Comparison of ENCODE assay signal across 23 cellular contexts in the genomic region with DNA sequence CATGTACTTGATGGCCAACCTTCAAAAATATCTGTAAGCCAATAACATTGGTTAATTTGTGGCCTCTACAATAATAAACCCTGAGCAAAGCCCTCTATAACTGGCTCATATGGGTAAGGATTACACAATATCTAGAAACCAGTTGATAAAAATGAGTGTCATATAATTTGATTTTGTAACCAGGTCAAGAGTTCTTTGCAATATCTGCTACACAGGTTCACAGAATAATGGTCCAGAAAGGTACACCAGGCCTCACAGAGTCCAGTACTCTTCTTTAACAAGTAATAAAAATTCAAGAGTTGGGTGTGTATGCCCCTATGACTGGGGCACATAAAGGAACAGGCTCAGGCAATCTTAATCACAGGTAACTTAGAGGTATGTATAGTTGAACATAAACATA.
DNase-seq lines count a peak whose midpoint lies in the region; ATAC-seq, FAIRE-seq and TF ChIP-seq lines count a peak whose summit lies in the region.
"Had no signal": no experiment of that assay in that cellular context is flagged by ENCODE, and none has a peak within 500 bp of the region (broad histone marks: within the 10 kb centered on the region; RNA-seq: fewer than 3 reads in every experiment).

No MANE protein-coding gene starts in this region.

- H4K5ac ChIP-seq in IMR-90 (ENCODE audit: low read depth, low read length), result no peak overlapping the region

- no peaks in the 10 kb centered on the region for H3K27me3 Mint-ChIP-seq in CD4-positive, alpha-beta T cell
- H3K27me3 Mint-ChIP-seq: B cell; CD4-positive, CD25-positive, alpha-beta regulatory T cell; CD8-positive, alpha-beta memory T cell had no signal

- H2BK20ac ChIP-seq in IMR-90 (ENCODE audit: low read depth, low read length), result no peak overlapping the region

- no peak overlapping the region for H3K4me2 ChIP-seq in IMR-90 (ENCODE audit: low read depth, low read length)
- H3K4me2 ChIP-seq: BLaER1 had no signal

- H3K36me3 Mint-ChIP-seq in CD4-positive, alpha-beta T cell (ENCODE audit: low read depth), result peaks cover 42% of the 10 kb centered on the region

- H3K9me3 Mint-ChIP-seq in CD4-positive, alpha-beta T cell, result peaks cover 7% of the 10 kb centered on the region

- no peak overlapping the region for H4K8ac ChIP-seq in IMR-90 (ENCODE audit: low read depth in 2 of 2, low read length in 2 of 2)

- FAIRE-seq in D721Med (lab: Jason Lieb, UNC), result peak; percentile 66
- FAIRE-seq: G401.6, GM12892, GM19239, H1 had no signal

- H3K56ac ChIP-seq in IMR-90 (ENCODE audit: extremely low read depth, insufficient read depth, low read length), result no peak overlapping the region

- no peak overlapping the region for H3K4me3 ChIP-seq in IMR-90 (ENCODE audit: insufficient read depth, low read depth, low read length)
- H3K4me3 ChIP-seq in right lobe of liver, result no peak overlapping the region
- H3K4me3 ChIP-seq: BLaER1, GM23248 had no signal

- no peak for TF ChIP-seq CTCF in D721Med (IDR thresholded peaks at IDR 0.05; ENCODE audit: insufficient read depth, missing control alignments)
- TF ChIP-seq CTCF in IMR-90 (conservative IDR thresholded peaks at IDR 0.05; ENCODE audit: low read depth, low read length), result no peak
- no peak for TF ChIP-seq CTCF in right lobe of liver (IDR thresholded peaks at IDR 0.05)
- TF ChIP-seq CTCF in CD4-positive, alpha-beta T cell (IDR thresholded peaks at IDR 0.05), result no peak

- ATAC-seq in IMR-90 (ENCODE audit: low read depth) (no peak), left lobe of liver (peak; percentile 63), right lobe of liver (peak in 3 of 4 donors; percentile 52 to 63 (median 59)), GM18502 (IDR thresholded peaks at IDR 0.05; ENCODE audit: poor library complexity, unreplicated experiment) (no peak)
- ATAC-seq in CD4-positive, alpha-beta T cell (ENCODE audit: poor library complexity), result no peak
- ATAC-seq: HCT116 had no signal

- H4K91ac ChIP-seq in IMR-90 (ENCODE audit: insufficient read depth, low read depth, low read length), result no peak overlapping the region

- no peak overlapping the region for H3K14ac ChIP-seq in IMR-90 (replicated peaks; ENCODE audit: low read depth, low read length)

- in situ Hi-C loops in IMR-90 (cut with MboI; ENCODE audit: low sequenced_read_pairs), result no loop called here

- H2AFZ ChIP-seq in IMR-90 (replicated peaks; ENCODE audit: low read length, poor library complexity), result no peak overlapping the region
- H2AFZ ChIP-seq: GM23248 had no signal

- dilution Hi-C loops in IMR-90 (cut with HindIII; ENCODE audit: low sequenced_read_pairs, unreplicated experiment), result no loop called here

- POLR2A ChIA-PET in IMR-90 (lab: Charles Lee; ENCODE audit: unreplicated experiment), result no interaction called here
- POLR2A ChIA-PET in CD4-positive, alpha-beta T cell (lab: Charles Lee), result no interaction called here

- no peak for DNase-seq in D721Med (ENCODE audit: insufficient read length, low spot score)
- DNase-seq in IMR-90, result no peak
- no peak for DNase-seq in left lobe of liver (ENCODE audit: low spot score)
- no peak for DNase-seq in right lobe of liver
- DNase-seq in CD4-positive, alpha-beta T cell, result no peak
- no peak for DNase-seq in activated T-cell treated with anti-CD3 and anti-CD28 coated beads, Interleukin-2, amount 50 U/mL, for 48 hours
- no peak for DNase-seq in cortex of kidney (lab: John Stamatoyannopoulos, UW)
- DNase-seq: Calu3; CD4-positive, CD25-positive, alpha-beta regulatory T cell; CD8-positive, alpha-beta memory T cell; DMS153; DND-41; GM23248; H7 had no signal

- H3K9me1 ChIP-seq in IMR-90 (ENCODE audit: insufficient read depth, low read length), result no peaks in the 10 kb centered on the region

- no peak overlapping the region for H2BK120ac ChIP-seq in IMR-90 (ENCODE audit: low read depth, low read length)

- no peak overlapping the region for H3K23ac ChIP-seq in IMR-90 (ENCODE audit: low read depth, low read length)

- intact Hi-C loops in IMR-90 (cut with micrococcal nuclease) (no loop called here), right lobe of liver (cut with DNase I) (no loop called here)
- intact Hi-C loops in CD4-positive, alpha-beta T cell (cut with DNase I, micrococcal nuclease), result no loop called here

- no peaks in the 10 kb centered on the region for H3K36me3 ChIP-seq in IMR-90 (ENCODE audit: control insufficient read depth, insufficient read depth, low read length)
- H3K36me3 ChIP-seq in right lobe of liver, result no peaks in the 10 kb centered on the region

- H4K20me1 ChIP-seq in IMR-90 (ENCODE audit: insufficient read depth, low read length), result no peaks in the 10 kb centered on the region
- H4K20me1 ChIP-seq: BLaER1 had no signal

- no peak overlapping the region for H3K18ac ChIP-seq in IMR-90 (ENCODE audit: low read depth, low read length)

- H3K4me1 ChIP-seq in IMR-90 (ENCODE audit: control insufficient read depth, insufficient read depth, low read length) (peaks cover 2% of the 10 kb centered on the region; the same call in 1 of the 2 replicates), right lobe of liver (no peaks in the 10 kb centered on the region)
- H3K4me1 ChIP-seq: BLaER1 had no signal

- H3K9me3 ChIP-seq in IMR-90 (ENCODE audit: control insufficient read depth, insufficient read depth, low read length), result no peaks in the 10 kb centered on the region
- H3K9me3 ChIP-seq in right lobe of liver, result no peaks in the 10 kb centered on the region
- peaks cover 7% of the 10 kb centered on the region for H3K9me3 ChIP-seq in CD4-positive, alpha-beta T cell (ENCODE audit: control insufficient read depth, low read length)
- H3K9me3 ChIP-seq: BLaER1 had no signal

- H3K27ac ChIP-seq in IMR-90 (ENCODE audit: insufficient read depth, low read length), result no peak overlapping the region
- no peak overlapping the region for H3K27ac ChIP-seq in right lobe of liver
- H3K27ac ChIP-seq in CD4-positive, alpha-beta T cell (ENCODE audit: low read depth, low read length), result no peak overlapping the region
- H3K27ac ChIP-seq: BLaER1, C4-2B, GM23248 had no signal

- no peaks in the 10 kb centered on the region for H3K79me1 ChIP-seq in IMR-90 (ENCODE audit: low read depth in 1 of 2, low read length in 2 of 2)

- H2AK5ac ChIP-seq in IMR-90 (ENCODE audit: low read depth, low read length), result no peak overlapping the region

- H3K27me3 ChIP-seq in IMR-90 (ENCODE audit: control insufficient read depth, insufficient read depth, low read length), result no peaks in the 10 kb centered on the region
- H3K27me3 ChIP-seq in right lobe of liver, result no peaks in the 10 kb centered on the region
- H3K27me3 ChIP-seq in CD4-positive, alpha-beta T cell (ENCODE audit: control insufficient read depth, insufficient read depth, low read length), result no peaks in the 10 kb centered on the region
- H3K27me3 ChIP-seq: BLaER1 had no signal

- H3K4me1 Mint-ChIP-seq in CD4-positive, alpha-beta T cell (ENCODE audit: low read depth), result no peaks in the 10 kb centered on the region
- H3K4me1 Mint-ChIP-seq: B cell; CD4-positive, CD25-positive, alpha-beta regulatory T cell; CD8-positive, alpha-beta memory T cell had no signal

- H3K4me3 Mint-ChIP-seq in CD4-positive, alpha-beta T cell, result no peak overlapping the region
- H3K4me3 Mint-ChIP-seq: B cell; CD4-positive, CD25-positive, alpha-beta regulatory T cell; CD8-positive, alpha-beta memory T cell had no signal

- CTCF ChIA-PET in IMR-90 (lab: Yijun Ruan, JAX), result no interaction called here
- CTCF ChIA-PET in CD4-positive, alpha-beta T cell (lab: Charles Lee), result no interaction called here

- no peak for TF ChIP-seq RAD21 in IMR-90 (IDR thresholded peaks at IDR 0.05; ENCODE audit: low read length)

- no peak overlapping the region for H2BK15ac ChIP-seq in IMR-90 (ENCODE audit: low read depth, low read length)

- BruUV-seq in IMR-90 (replicated peaks; lab: Mats Ljungman, UMichigan), result no TSS peak

- no peak overlapping the region for H3K27ac Mint-ChIP-seq in CD4-positive, alpha-beta T cell
- H3K27ac Mint-ChIP-seq: B cell; CD4-positive, CD25-positive, alpha-beta regulatory T cell; CD8-positive, alpha-beta memory T cell had no signal

- H2AK9ac ChIP-seq in IMR-90 (replicated peaks; ENCODE audit: low read depth, low read length, poor library complexity), result no peak overlapping the region

- H3K4ac ChIP-seq in IMR-90 (ENCODE audit: low read depth, low read length), result no peak overlapping the region

- no peak overlapping the region for H3K9ac ChIP-seq in IMR-90 (ENCODE audit: low read depth, low read length)
- H3K9ac ChIP-seq: BLaER1, GM23248 had no signal

- H2BK5ac ChIP-seq in IMR-90 (ENCODE audit: low read depth, low read length, poor library complexity, severe bottlenecking), result no peak overlapping the region

- TF ChIP-seq POLR2A in IMR-90 (IDR thresholded peaks at IDR 0.05; ENCODE audit: low read depth, low read length) (no peak), right lobe of liver (IDR thresholded peaks at IDR 0.05) (no peak)

TF ChIP-seq in IMR-90, 13 proteins besides CTCF, POLR2A, EP300 and RAD21:
- TF ChIP-seq, protein P1, sequence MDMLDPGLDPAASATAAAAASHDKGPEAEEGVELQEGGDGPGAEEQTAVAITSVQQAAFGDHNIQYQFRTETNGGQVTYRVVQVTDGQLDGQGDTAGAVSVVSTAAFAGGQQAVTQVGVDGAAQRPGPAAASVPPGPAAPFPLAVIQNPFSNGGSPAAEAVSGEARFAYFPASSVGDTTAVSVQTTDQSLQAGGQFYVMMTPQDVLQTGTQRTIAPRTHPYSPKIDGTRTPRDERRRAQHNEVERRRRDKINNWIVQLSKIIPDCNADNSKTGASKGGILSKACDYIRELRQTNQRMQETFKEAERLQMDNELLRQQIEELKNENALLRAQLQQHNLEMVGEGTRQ (IDR thresholded peaks at IDR 0.05; ENCODE audit: low read depth, low read length), result no peak
- TF ChIP-seq CEBPB (IDR thresholded peaks at IDR 0.05; ENCODE audit: low read depth, low read length) (peak; percentile 59), MXI1 (IDR thresholded peaks at IDR 0.05; ENCODE audit: borderline replicate concordance, low read depth, low read length) (no peak)

Comparison
In these comparisons a context has a peak if more than half of its experiments do, and no peak if none do; other contexts are left out.
1. ATAC-seq: peak in left lobe of liver (single experiment) and right lobe of liver (3 of 4); none in IMR-90 (single experiment), CD4-positive, alpha-beta T cell (single experiment) and GM18502 (single experiment).